ENCODE assay signal across 26 cellular contexts in genomic region chr7:147524726-147525245, GRCh38.
A peak's percentile ranks its signal among the peaks of the same experiment; 100 is the strongest.
DNase-seq lines count a peak whose midpoint lies in the region; ATAC-seq and TF ChIP-seq lines count a peak whose summit lies in the region.
"Had no signal": no experiment of that assay in that cellular context is flagged by ENCODE, and none has a peak within 500 bp of the region (broad histone marks: within the 10 kb centered on the region; RNA-seq: fewer than 3 reads in every experiment).

No MANE protein-coding gene starts in this region.

- H3K36me3 ChIP-seq in mammary epithelial cell (ENCODE audit: insufficient read depth, low read length) (no peaks in the 10 kb centered on the region), breast epithelium (no peaks in the 10 kb centered on the region)
- H3K36me3 ChIP-seq: HAP-1, SJSA1 had no signal

- H3K27me3 ChIP-seq in mammary epithelial cell (ENCODE audit: insufficient read depth, low read length): no peaks in the 10 kb centered on the region
- H3K27me3 ChIP-seq in breast epithelium: no peaks in the 10 kb centered on the region
- H3K27me3 ChIP-seq: SJSA1 had no signal

- CTCF ChIA-PET in mammary epithelial cell (lab: Charles Lee; ENCODE audit: low non-redundant PET): no interaction called here

- H3K4me3 ChIP-seq in mammary epithelial cell (replicated peaks in 1 of 3; ENCODE audit: insufficient read depth in 1 of 3, low read depth in 2 of 3, low read length in 3 of 3): no peak overlapping the region
- H3K4me3 ChIP-seq in breast epithelium: no peak overlapping the region
- H3K4me3 ChIP-seq: A549, HAP-1, PC-9, SJSA1 had no signal

- intact Hi-C loops in mammary epithelial cell (cut with micrococcal nuclease) (no loop called here), breast epithelium (cut with DNase I; ENCODE audit: low total_unique reads) (no loop called here)

- in situ Hi-C loops in mammary epithelial cell (cut with MboI; ENCODE audit: low sequenced_read_pairs in 2 of 2): no loop called here

- no peak for TF ChIP-seq POLR2A in breast epithelium (IDR thresholded peaks at IDR 0.05)

- H3K9ac ChIP-seq in mammary epithelial cell (ENCODE audit: insufficient read depth, low read length): no peak overlapping the region
- H3K9ac ChIP-seq: KMS-11 had no signal

- BruUV-seq in mammary epithelial cell (replicated peaks; lab: Mats Ljungman, UMichigan): no TSS peak

- H3K79me2 ChIP-seq in mammary epithelial cell (ENCODE audit: insufficient read depth, low read length): no peaks in the 10 kb centered on the region

- H3K9me3 ChIP-seq in mammary epithelial cell (replicated peaks; ENCODE audit: insufficient read depth, low read length) (no peaks in the 10 kb centered on the region), breast epithelium (no peaks in the 10 kb centered on the region)
- H3K9me3 ChIP-seq: A549, HAP-1, SJSA1 had no signal

- no peaks in the 10 kb centered on the region for H4K20me1 ChIP-seq in mammary epithelial cell (ENCODE audit: insufficient read depth, low read length)

- WGBS in mammary epithelial cell (ENCODE audit: low coverage, missing lambda C conversion rate): 21% methylated on average over 3 of the region's 3 CpGs

- H3K4me2 ChIP-seq in mammary epithelial cell (ENCODE audit: insufficient read depth, low read depth, low read length): no peak overlapping the region
- H3K4me2 ChIP-seq: A549, KMS-11, PC-9 had no signal

- H3K4me1 ChIP-seq in mammary epithelial cell (ENCODE audit: insufficient read depth, low read length) (no peaks in the 10 kb centered on the region), breast epithelium (no peaks in the 10 kb centered on the region)
- H3K4me1 ChIP-seq: A549, HAP-1 had no signal

- H3K27ac ChIP-seq in mammary epithelial cell (ENCODE audit: insufficient read depth, low read depth, low read length) (no peak overlapping the region), breast epithelium (no peak overlapping the region)
- H3K27ac ChIP-seq: A549, KMS-11, PC-9, SJSA1 had no signal

- no peak for ATAC-seq in HG02973 (IDR thresholded peaks at IDR 0.05; ENCODE audit: unreplicated experiment)
- ATAC-seq: A549 had no signal

- dilution Hi-C loops in mammary epithelial cell (cut with HindIII; ENCODE audit: low sequenced_read_pairs): loop anchor here (5.0 kb wide), 1 partner anchor 97 kb away; no protein-coding TSS in a partner anchor

- DNase-seq in mammary epithelial cell: peak; percentile 56
- DNase-seq in breast epithelium (ENCODE audit: low spot score in 2 of 2): no peak
- peak; percentile 45 for DNase-seq in LHCN-M2 (ENCODE audit: low read depth)
- peak; percentile 63 for DNase-seq in myocyte (ENCODE audit: low read depth)
- no peak for DNase-seq in KG1 (lab: John Stamatoyannopoulos, UW)
- no peak for DNase-seq in COLO829 (ENCODE audit: low spot score)
- DNase-seq in foreskin melanocyte: no peak
- DNase-seq: DMS153; DND-41; HFFc6; IMR-90; NCI-H1092; NCI-H1417 treated with DMSO at 0.1 percent for 48 hours; NCI-H446; NCI-H524 treated with DMSO at 0.1 percent for 48 hours; NCI-H82; NK-92 treated with Interleukin-12 subunit alpha and Interleukin-12 subunit beta, amount 100 ng/mL, for 24 hours; PC-9; Right ventricle myocardium superior; RPMI8226; T-helper 1 cell had no signal

- TF ChIP-seq CTCF in mammary epithelial cell (conservative IDR thresholded peaks at IDR 0.05 in 1 of 2, IDR thresholded peaks at IDR 0.05 in 1 of 2; ENCODE audit: extremely low read depth in 1 of 2, insufficient read depth in 1 of 2, low read depth in 1 of 2, low read length in 2 of 2) (no peak), breast epithelium (IDR thresholded peaks at IDR 0.05) (no peak)

- no peak overlapping the region for H2AFZ ChIP-seq in mammary epithelial cell (ENCODE audit: low read depth, low read length)
- H2AFZ ChIP-seq: PC-9 had no signal

Comparison
In these comparisons a context has a peak if more than half of its experiments do, and no peak if none do; other contexts are left out.
1. DNase-seq: peak in mammary epithelial cell (single experiment), LHCN-M2 (single experiment) and myocyte (single experiment); none in breast epithelium (0 of 2), KG1 (single experiment), COLO829 (single experiment) and foreskin melanocyte (single experiment).